In the genomic region with DNA sequence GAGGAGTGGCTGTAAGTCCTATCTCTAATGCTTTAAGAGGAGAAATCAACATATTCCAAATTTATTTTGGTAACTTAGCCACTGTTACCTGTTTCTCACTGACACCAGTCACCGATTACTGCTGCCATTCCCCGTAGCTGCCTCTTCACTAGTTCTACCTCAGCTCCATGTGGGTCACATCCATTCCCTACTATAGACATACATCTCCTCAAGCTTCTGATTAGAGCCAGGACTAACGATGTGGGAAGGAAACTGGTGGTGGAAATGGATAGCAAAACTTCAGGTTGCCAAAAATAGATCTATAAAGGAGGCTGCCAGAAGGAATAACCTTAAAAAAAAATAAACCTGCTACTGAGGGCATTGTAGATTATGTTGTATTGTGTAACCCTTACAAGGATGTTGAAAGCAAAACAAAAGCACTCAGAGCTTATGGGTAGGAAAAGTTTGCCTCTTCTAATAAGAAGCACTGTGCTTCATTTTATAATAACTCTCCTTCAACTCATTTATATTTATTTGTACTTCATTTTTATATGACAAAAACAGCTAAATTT, we compare ENCODE assay signal across 17 cellular contexts. TPM values are rescaled to one million over a fixed set of nuclear protein-coding genes. Genes with fewer than 3 reads are reported as not detected.
DNase-seq lines count a peak whose midpoint lies in the region; ATAC-seq, FAIRE-seq and TF ChIP-seq lines count a peak whose summit lies in the region.
"Had no signal": no experiment of that assay in that cellular context is flagged by ENCODE, and none has a peak within 500 bp of the region (broad histone marks: within the 10 kb centered on the region; RNA-seq: fewer than 3 reads in every experiment).

No MANE protein-coding gene starts in this region.

- in situ Hi-C loops in IMR-90 (cut with MboI; ENCODE audit: low sequenced_read_pairs) (no loop called here), K562 (cut with MboI) (no loop called here)

- H2BK20ac ChIP-seq in IMR-90 (ENCODE audit: low read depth, low read length): no peak overlapping the region

- TF ChIP-seq CTCF in IMR-90 (conservative IDR thresholded peaks at IDR 0.05; ENCODE audit: low read depth, low read length): no peak
- TF ChIP-seq CTCF in K562 (IDR thresholded peaks at IDR 0.05 in 2 of 3, conservative IDR thresholded peaks at IDR 0.05 in 1 of 3; ENCODE audit: insufficient read depth in 2 of 3, low read depth in 1 of 3, low read length in 3 of 3): no peak
- no peak for TF ChIP-seq CTCF in fibroblast of the aortic adventitia (IDR thresholded peaks at IDR 0.05; ENCODE audit: insufficient read depth, low read length)
- no peak for TF ChIP-seq CTCF in colonic mucosa (IDR thresholded peaks at IDR 0.05)
- no peak for TF ChIP-seq CTCF in omental fat pad (IDR thresholded peaks at IDR 0.05)

- no peak overlapping the region for H3K27ac ChIP-seq in IMR-90 (ENCODE audit: insufficient read depth, low read length)
- no peak overlapping the region for H3K27ac ChIP-seq in K562 (ENCODE audit: extremely low read depth, low read depth, low read length)
- H3K27ac ChIP-seq in colonic mucosa: no peak overlapping the region
- H3K27ac ChIP-seq: adrenal gland, sigmoid colon, suprapubic skin had no signal

- H3K27me3 ChIP-seq in IMR-90 (ENCODE audit: control insufficient read depth, insufficient read depth, low read length) (no peaks in the 10 kb centered on the region), K562 (ENCODE audit: control insufficient read depth in 2 of 2, insufficient read depth in 2 of 2, low read length in 2 of 2) (no peaks in the 10 kb centered on the region), colonic mucosa (no peaks in the 10 kb centered on the region)
- H3K27me3 ChIP-seq: adrenal gland, sigmoid colon, suprapubic skin had no signal

- TF ChIP-seq EP300 in K562 (IDR thresholded peaks at IDR 0.05; ENCODE audit: low read length): no peak

- BruUV-seq in IMR-90 (replicated peaks; lab: Mats Ljungman, UMichigan) (no TSS peak), K562 (replicated peaks; lab: Mats Ljungman, UMichigan) (no TSS peak)

- no peak overlapping the region for H2AK9ac ChIP-seq in IMR-90 (replicated peaks; ENCODE audit: low read depth, low read length, poor library complexity)

- H3K4me1 ChIP-seq in IMR-90 (ENCODE audit: control insufficient read depth, insufficient read depth, low read length) (peaks cover 2% of the 10 kb centered on the region; the same call in 1 of the 2 replicates), K562 (replicated peaks in 1 of 2; ENCODE audit: control insufficient read depth in 2 of 2, insufficient read depth in 2 of 2, low read length in 2 of 2) (no peaks in the 10 kb centered on the region; a peak in 1 of 5 replicates), colonic mucosa (no peaks in the 10 kb centered on the region)

- H3K79me2 ChIP-seq in K562 (ENCODE audit: control insufficient read depth, insufficient read depth, low read length): no peaks in the 10 kb centered on the region

- no peak overlapping the region for H4K91ac ChIP-seq in IMR-90 (ENCODE audit: insufficient read depth, low read depth, low read length)

- intact Hi-C loops in IMR-90 (cut with micrococcal nuclease) (no loop called here), K562 (cut with micrococcal nuclease) (no loop called here), sciatic nerve (cut with DNase I) (no loop called here), colonic mucosa (cut with DNase I) (no loop called here)

- dilution Hi-C loops in IMR-90 (cut with HindIII; ENCODE audit: low sequenced_read_pairs, unreplicated experiment): no loop called here

- no peaks in the 10 kb centered on the region for H3K79me1 ChIP-seq in IMR-90 (ENCODE audit: low read depth in 1 of 2, low read length in 2 of 2)

- H2AK5ac ChIP-seq in IMR-90 (ENCODE audit: low read depth, low read length): no peak overlapping the region

- no CpG with 5 or more reads among the region's 3 CpGs for WGBS in IMR-90 (ENCODE audit: extremely low coverage in 2 of 2, insufficient read length in 1 of 2), 2 experiments
- WGBS in K562 (ENCODE audit: insufficient coverage, low coverage, missing lambda C conversion rate): 46% methylated on average over 3 of the region's 3 CpGs

- H3K18ac ChIP-seq in IMR-90 (ENCODE audit: low read depth, low read length): no peak overlapping the region

- H3K9me3 ChIP-seq in IMR-90 (ENCODE audit: control insufficient read depth, insufficient read depth, low read length): no peaks in the 10 kb centered on the region
- no peaks in the 10 kb centered on the region for H3K9me3 ChIP-seq in K562 (replicated peaks; ENCODE audit: control insufficient read depth, insufficient read depth, low read depth, low read length)
- H3K9me3 ChIP-seq in colonic mucosa: no peaks in the 10 kb centered on the region
- H3K9me3 ChIP-seq: adrenal gland, sigmoid colon, suprapubic skin had no signal

- H3K4me3 ChIP-seq in IMR-90 (ENCODE audit: insufficient read depth, low read depth, low read length) (no peak overlapping the region), K562 (no peak overlapping the region), fibroblast of the aortic adventitia (ENCODE audit: low read depth, low read length) (no peak overlapping the region), colonic mucosa (no peak overlapping the region)
- H3K4me3 ChIP-seq: adrenal gland, sigmoid colon, suprapubic skin had no signal

- no peak overlapping the region for H2AFZ ChIP-seq in IMR-90 (replicated peaks; ENCODE audit: low read length, poor library complexity)
- no peak overlapping the region for H2AFZ ChIP-seq in K562 (ENCODE audit: low read depth, low read length)

- no peak for TF ChIP-seq RAD21 in IMR-90 (IDR thresholded peaks at IDR 0.05; ENCODE audit: low read length)
- TF ChIP-seq RAD21 in K562 (CRISPR knock-in tag; conservative IDR thresholded peaks at IDR 0.05 in 1 of 2, IDR thresholded peaks at IDR 0.05 in 1 of 2): no peak

- H4K8ac ChIP-seq in IMR-90 (ENCODE audit: low read depth in 2 of 2, low read length in 2 of 2): no peak overlapping the region

- POLR2A ChIA-PET in IMR-90 (lab: Charles Lee; ENCODE audit: unreplicated experiment): no interaction called here
- POLR2A ChIA-PET in K562 (lab: Yijun Ruan, JAX): interaction anchor here (0.6 to 2.0 kb wide), 6 partner anchors 10 to 129 kb away, joined by 3 to 9 read pairs (median 4); no protein-coding TSS in a partner anchor

- H2BK120ac ChIP-seq in IMR-90 (ENCODE audit: low read depth, low read length): no peak overlapping the region

- no peak overlapping the region for H2BK15ac ChIP-seq in IMR-90 (ENCODE audit: low read depth, low read length)

- H3K36me3 ChIP-seq in IMR-90 (ENCODE audit: control insufficient read depth, insufficient read depth, low read length): no peaks in the 10 kb centered on the region
- 0 out of 3 replicates have a peak, but pooled peaks cover 3% of the 10 kb centered on the region for H3K36me3 ChIP-seq in K562 (ENCODE audit: control insufficient read depth, insufficient read depth, low read length)
- H3K36me3 ChIP-seq in colonic mucosa: no peaks in the 10 kb centered on the region
- H3K36me3 ChIP-seq: adrenal gland had no signal

- H2BK5ac ChIP-seq in IMR-90 (ENCODE audit: low read depth, low read length, poor library complexity, severe bottlenecking): no peak overlapping the region

- no peak for ATAC-seq in IMR-90 (ENCODE audit: low read depth)
- ATAC-seq in K562: no peak; the same call in 2 of the 3 replicates
- ATAC-seq in sciatic nerve: peak; percentile 65
- ATAC-seq in omental fat pad (ENCODE audit: low FRiP score): no peak

- no peak overlapping the region for H3K4me2 ChIP-seq in IMR-90 (ENCODE audit: low read depth, low read length)
- no peak overlapping the region for H3K4me2 ChIP-seq in K562 (ENCODE audit: insufficient read depth, low read length)

- no peak overlapping the region for H3K14ac ChIP-seq in IMR-90 (replicated peaks; ENCODE audit: low read depth, low read length)

- CTCF ChIA-PET in IMR-90 (lab: Yijun Ruan, JAX): interaction anchor here (1.3 to 1.4 kb wide), 2 partner anchors 12 to 14 kb away, joined by 4 read pairs; no protein-coding TSS in a partner anchor
- CTCF ChIA-PET in K562 (lab: Yijun Ruan, JAX; ENCODE audit: low intra/inter-chr PET ratio): no interaction called here

- H3K9ac ChIP-seq in IMR-90 (ENCODE audit: low read depth, low read length) (no peak overlapping the region), K562 (ENCODE audit: insufficient read depth in 1 of 2, low read depth in 2 of 2, low read length in 2 of 2) (no peak overlapping the region), colonic mucosa (ENCODE audit: low read depth in 2 of 2, low read length in 2 of 2) (no peak overlapping the region)

- no peak for FAIRE-seq in K562 (lab: Jason Lieb, UNC)
- FAIRE-seq: GM12891 had no signal

- H3K56ac ChIP-seq in IMR-90 (ENCODE audit: extremely low read depth, insufficient read depth, low read length): no peak overlapping the region

- H3K9me1 ChIP-seq in IMR-90 (ENCODE audit: insufficient read depth, low read length): no peaks in the 10 kb centered on the region; the same call in 1 of the 2 replicates
- H3K9me1 ChIP-seq in K562 (ENCODE audit: control insufficient read depth, insufficient read depth, low read length): no peaks in the 10 kb centered on the region

- no peak overlapping the region for H3K4ac ChIP-seq in IMR-90 (ENCODE audit: low read depth, low read length)

- TF ChIP-seq POLR2A in IMR-90 (IDR thresholded peaks at IDR 0.05; ENCODE audit: low read depth, low read length) (no peak), K562 (conservative IDR thresholded peaks at IDR 0.05) (no peak)

- DNase-seq in IMR-90 (peak; percentile 20), K562 (ENCODE audit: extremely low read depth in 1 of 4, low spot score in 3 of 4) (no peak), fibroblast of the aortic adventitia (ENCODE audit: low read depth) (peak; percentile 57), sciatic nerve (ENCODE audit: low spot score) (no peak), colonic mucosa (no peak), omental fat pad (ENCODE audit: low spot score) (no peak), NCI-H1417 treated with DMSO at 0.1 percent for 48 hours (lab: John Stamatoyannopoulos, UW) (no peak)
- DNase-seq: activated B cell treated with CpG ODN at 0.5 μM for 24 hours, adrenal gland, erythroblast, GDM1, islet precursor cell, NCI-H1092, SHP77 treated with DMSO at 0.1 percent for 48 hours, sigmoid colon had no signal

- H4K20me1 ChIP-seq in IMR-90 (ENCODE audit: insufficient read depth, low read length) (no peaks in the 10 kb centered on the region), K562 (replicated peaks; ENCODE audit: control insufficient read depth, insufficient read depth, low read length) (no peaks in the 10 kb centered on the region)

- H3K23ac ChIP-seq in IMR-90 (ENCODE audit: low read depth, low read length): no peak overlapping the region

- H4K5ac ChIP-seq in IMR-90 (ENCODE audit: low read depth, low read length): no peak overlapping the region

RNA-seq across cellular contexts. Expression of a gene that starts 56.0 kb away (rescaled TPM):
- 2.2 and 3.1 TPM in 2 replicates for total RNA-seq in IMR-90 (2012; rRNA removed)
- polyA plus RNA-seq in IMR-90 (2012; rRNA removed): 1.6 and 2.0 TPM in 2 replicates
- polyA plus RNA-seq in IMR-90 (2012; cell fraction: cytosol; rRNA removed): 0.32 and 0.34 TPM in 2 replicates
- polyA plus RNA-seq in IMR-90 (2012; cell fraction: nucleus; rRNA removed; ENCODE audit: low replicate concordance): 0.34 and 2.8 TPM in 2 replicates
- total RNA-seq in K562 (2011; cell fraction: chromatin; rRNA removed; ENCODE audit: low replicate concordance): 17.0 and 36.6 TPM in 2 replicates
- total RNA-seq in K562 (2011; cell fraction: nucleolus; rRNA removed): 7.0 and 8.9 TPM in 2 replicates
- total RNA-seq in K562 (2011; cell fraction: nucleoplasm; rRNA removed): 18.3 and 30.8 TPM in 2 replicates
- 9.6 and 10.4 TPM in 2 replicates for total RNA-seq in K562 (2014; rRNA removed)
- 12.6 and 13.5 TPM in 2 replicates for total RNA-seq in K562 (2014; rRNA removed; fragmentation: Illumina TruSeq; extraction: Trizol)
- 11.6 and 12.2 TPM in 2 replicates for total RNA-seq in K562 (2015; rRNA removed; fragmentation: Illumina TruSeq; extraction: Trizol)
- 12.6 and 13.2 TPM in 2 replicates for total RNA-seq in K562 (2021)
- polyA plus RNA-seq in K562 (2011; rRNA removed): 8.9 and 11.3 TPM in 2 replicates
- 2.3 and 4.7 TPM in 2 replicates for polyA plus RNA-seq in K562 (2011; cell fraction: cytosol; rRNA removed)
- 13.5 and 13.7 TPM in 2 replicates for polyA plus RNA-seq in K562 (2011; cell fraction: nucleus; rRNA removed)
- polyA plus RNA-seq in K562 (2012): 7.3 and 18.2 TPM in 2 replicates
- 11.0 and 14.9 TPM in 2 replicates for polyA plus RNA-seq in K562 (2014; fragmentation: Illumina TruSeq; extraction: Trizol)
- 1 to 10 TPM; 3.3 to 3.5 TPM for polyA plus RNA-seq in K562 (2014; fragmentation: Nextera tagmentation; extraction: Ambion mirVana)
- 10.9 and 13.2 TPM in 2 replicates for polyA plus RNA-seq in K562 (2014; rRNA removed)
- 11.3 and 12.9 TPM in 2 replicates for polyA minus RNA-seq in K562 (2011; rRNA and poly(A)+ RNA removed)
- polyA minus RNA-seq in K562 (2011; cell fraction: cytosol; rRNA and poly(A)+ RNA removed): 6.2 and 7.0 TPM in 2 replicates
- polyA minus RNA-seq in K562 (2011; cell fraction: nucleus; rRNA and poly(A)+ RNA removed): 8.2 and 13.6 TPM in 2 replicates
- 9.6 and 14.3 TPM in 2 replicates for total RNA-seq in fibroblast of the aortic adventitia (ENCODE audit: low replicate concordance)
- total RNA-seq in sciatic nerve: 69.9 TPM
- total RNA-seq in colonic mucosa: 10 to 100 TPM in 1 of 2 donors, 1 to 10 TPM in 1; 8.5 to 25.9 TPM
- 10 to 100 TPM; 21.3 to 47.0 (median 33.3) TPM for total RNA-seq in omental fat pad

Comparison
In these comparisons a context has a peak if more than half of its experiments do, and no peak if none do; other contexts are left out.
1. DNase-seq: peak in IMR-90 (single experiment) and fibroblast of the aortic adventitia (single experiment); none in K562 (0 of 4), sciatic nerve (single experiment), colonic mucosa (single experiment), omental fat pad (single experiment) and NCI-H1417 treated with DMSO at 0.1 percent for 48 hours (single experiment).